ENCODE assay signal across 10 cellular contexts in the genomic region with DNA sequence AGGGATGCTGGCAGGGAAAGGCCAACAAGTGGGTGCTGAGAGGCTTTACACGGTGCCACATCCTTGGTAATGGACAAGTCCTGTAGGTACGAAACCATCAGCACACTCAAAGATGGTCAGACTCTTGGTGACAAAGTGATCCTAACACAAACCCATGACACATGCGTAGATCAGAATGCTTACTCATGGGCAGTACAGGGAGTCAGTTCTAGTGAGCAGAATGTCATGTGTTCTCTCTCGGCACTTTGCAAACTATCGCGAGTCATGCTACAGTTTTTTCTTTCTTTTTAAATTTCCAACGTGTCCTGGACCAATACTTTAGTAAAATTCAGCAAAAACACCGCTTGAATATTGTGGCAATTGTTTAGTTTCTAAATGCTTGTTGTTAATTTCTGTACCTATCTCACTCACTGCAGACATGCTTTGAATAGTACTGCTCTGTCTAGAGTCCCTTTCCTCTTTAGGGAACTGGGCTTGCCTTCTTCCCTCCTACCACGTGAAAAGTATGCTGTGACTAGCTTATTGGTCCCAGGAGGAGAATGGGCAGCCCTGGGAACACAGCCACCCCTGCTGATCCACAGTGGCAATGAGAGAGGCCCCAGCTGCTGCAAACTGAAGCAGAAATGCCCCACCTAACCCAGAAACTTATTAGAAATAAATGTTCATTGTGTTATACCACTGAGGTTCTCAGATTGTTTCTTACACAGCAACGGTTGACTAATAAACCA.
DNase-seq lines count a peak whose midpoint lies in the region; ATAC-seq and TF ChIP-seq lines count a peak whose summit lies in the region.
"Had no signal": no experiment of that assay in that cellular context is flagged by ENCODE, and none has a peak within 500 bp of the region (broad histone marks: within the 10 kb centered on the region; RNA-seq: fewer than 3 reads in every experiment).

No MANE protein-coding gene starts in this region.

- H3K4me1 ChIP-seq in right cardiac atrium (ENCODE audit: control insufficient read depth, insufficient read depth, low read length), result peaks cover 8% of the 10 kb centered on the region
- no peaks in the 10 kb centered on the region for H3K4me1 ChIP-seq in Karpas-422 (ENCODE audit: low read length)
- H3K4me1 ChIP-seq: Peyer's patch had no signal

- DNase-seq in Right ventricle myocardium inferior (ENCODE audit: missing footprints) (no peak), right cardiac atrium (no peak), caudate nucleus (lab: John Stamatoyannopoulos, UW) (peak in 52 of 61 donors; percentile 7 to 82 (median 39)), kidney epithelial cell (ENCODE audit: low read depth) (peak; percentile 45), NOMO-1 (lab: John Stamatoyannopoulos, UW; ENCODE audit: unreplicated experiment in 2 of 2) (no peak), Karpas-422 (no peak)
- DNase-seq in activated T-cell treated with anti-CD3 and anti-CD28 coated beads, Interleukin-2, amount 50 U/mL, for 4 hours, result no peak
- DNase-seq: Peyer's patch had no signal

- no peak overlapping the region for H2AFZ ChIP-seq in Karpas-422 (ENCODE audit: low read length)

- H3K9me2 ChIP-seq in Karpas-422 (replicated peaks; ENCODE audit: insufficient read depth, low read length), result no peaks in the 10 kb centered on the region

- H3K9me3 Mint-ChIP-seq in activated T-cell treated with anti-CD3 and anti-CD28 coated beads, Interleukin-2, amount 50 U/mL, for 4 hours, result no peaks in the 10 kb centered on the region

- H3K9me3 ChIP-seq in right cardiac atrium (ENCODE audit: control insufficient read depth, low read length) (no peaks in the 10 kb centered on the region), Karpas-422 (ENCODE audit: low read length) (no peaks in the 10 kb centered on the region)
- H3K9me3 ChIP-seq: BLaER1 treated with 17β-estradiol and CSF1 and Interleukin-3, amounts not matched to agents 10 nM and 100 nM; Peyer's patch had no signal

- no peak overlapping the region for H3K4me3 Mint-ChIP-seq in activated T-cell treated with anti-CD3 and anti-CD28 coated beads, Interleukin-2, amount 50 U/mL, for 4 hours

- WGBS in right cardiac atrium, result 85% methylated on average over 10 of the region's 10 CpGs

- no peaks in the 10 kb centered on the region for H3K27me3 Mint-ChIP-seq in activated T-cell treated with anti-CD3 and anti-CD28 coated beads, Interleukin-2, amount 50 U/mL, for 4 hours (ENCODE audit: low read depth)

- no peak overlapping the region for H3K4me2 ChIP-seq in Karpas-422 (ENCODE audit: low read depth, low read length, poor library complexity, severe bottlenecking)
- H3K4me2 ChIP-seq: BLaER1 treated with 17β-estradiol and CSF1 and Interleukin-3, amounts not matched to agents 10 nM and 100 nM had no signal

- H3K4me3 ChIP-seq in right cardiac atrium (ENCODE audit: low read length) (no peak overlapping the region), kidney epithelial cell (ENCODE audit: low read depth, low read length) (no peak overlapping the region), Karpas-422 (ENCODE audit: low read length) (no peak overlapping the region)
- H3K4me3 ChIP-seq: BLaER1 treated with 17β-estradiol and CSF1 and Interleukin-3, amounts not matched to agents 10 nM and 100 nM; Peyer's patch had no signal

- peaks cover 3% of the 10 kb centered on the region for H3K4me1 Mint-ChIP-seq in activated T-cell treated with anti-CD3 and anti-CD28 coated beads, Interleukin-2, amount 50 U/mL, for 4 hours (ENCODE audit: low read depth)

- ATAC-seq in Right ventricle myocardium inferior (peak; percentile 44), right cardiac atrium (no peak)
- ATAC-seq in activated T-cell treated with anti-CD3 and anti-CD28 coated beads, Interleukin-2, amount 50 U/mL, for 4 hours, result no peak

- peaks cover 87% of the 10 kb centered on the region for H3K79me2 ChIP-seq in Karpas-422 (ENCODE audit: low read length)

- no peak overlapping the region for H3K9ac ChIP-seq in Karpas-422 (ENCODE audit: low read length)
- H3K9ac ChIP-seq: BLaER1 treated with 17β-estradiol and CSF1 and Interleukin-3, amounts not matched to agents 10 nM and 100 nM had no signal

- H4K20me1 ChIP-seq in Karpas-422 (ENCODE audit: insufficient read depth, low read depth, low read length), result no peaks in the 10 kb centered on the region

- intact Hi-C loops in Right ventricle myocardium inferior (cut with DNase I) (no loop called here), right cardiac atrium (cut with DNase I) (no loop called here)

- peaks cover 4% of the 10 kb centered on the region for H3K36me3 Mint-ChIP-seq in activated T-cell treated with anti-CD3 and anti-CD28 coated beads, Interleukin-2, amount 50 U/mL, for 4 hours (ENCODE audit: insufficient read depth)

- H3K36me3 ChIP-seq in kidney epithelial cell (ENCODE audit: control insufficient read depth, insufficient read depth, low read length) (no peaks in the 10 kb centered on the region), Karpas-422 (ENCODE audit: insufficient read depth, low read length) (no peaks in the 10 kb centered on the region)
- H3K36me3 ChIP-seq: Peyer's patch had no signal

- H3K27me3 ChIP-seq in right cardiac atrium (ENCODE audit: control insufficient read depth, insufficient read depth) (no peaks in the 10 kb centered on the region), kidney epithelial cell (ENCODE audit: control insufficient read depth, insufficient read depth, low read length) (no peaks in the 10 kb centered on the region), Karpas-422 (ENCODE audit: low read length) (no peaks in the 10 kb centered on the region)
- H3K27me3 ChIP-seq: BLaER1 treated with 17β-estradiol and CSF1 and Interleukin-3, amounts not matched to agents 10 nM and 100 nM; Peyer's patch had no signal

- no peak overlapping the region for H3K27ac ChIP-seq in right cardiac atrium (ENCODE audit: low read length)
- H3K27ac ChIP-seq in caudate nucleus (ENCODE audit: low read depth, low read length), result peak overlapping the region; percentile 61
- H3K27ac ChIP-seq in temporal lobe (ENCODE audit: low read depth, low read length), result peak overlapping the region; percentile 5
- H3K27ac ChIP-seq in Karpas-422 (ENCODE audit: low read length), result no peak overlapping the region
- H3K27ac ChIP-seq: BLaER1 treated with 17β-estradiol and CSF1 and Interleukin-3, amounts not matched to agents 10 nM and 100 nM; Peyer's patch had no signal

- no peak for TF ChIP-seq CTCF in kidney epithelial cell (IDR thresholded peaks at IDR 0.05; ENCODE audit: insufficient read depth, low read length, poor library complexity, severe bottlenecking)

Comparison
In these comparisons a context has a peak if more than half of its experiments do, and no peak if none do; other contexts are left out.
1. DNase-seq: peak in caudate nucleus (52 of 61) and kidney epithelial cell (single experiment); none in Right ventricle myocardium inferior (single experiment), right cardiac atrium (0 of 3), activated T-cell treated with anti-CD3 and anti-CD28 coated beads, Interleukin-2, amount 50 U/mL, for 4 hours (single experiment), NOMO-1 (0 of 2) and Karpas-422 (single experiment).
2. H3K27ac ChIP-seq: peak in caudate nucleus (single experiment) and temporal lobe (single experiment); none in right cardiac atrium (single experiment) and Karpas-422 (single experiment).